In genomic region chr9:128190516-128191405, GRCh38 we compare ENCODE assay signal across 6 cellular contexts. TPM values are rescaled to one million over a fixed set of nuclear protein-coding genes. Genes with fewer than 3 reads are reported as not detected.
DNase-seq lines count a peak whose midpoint lies in the region; ATAC-seq, FAIRE-seq and TF ChIP-seq lines count a peak whose summit lies in the region.

No MANE protein-coding gene starts in this region.

- TF ChIP-seq CTCF in GM06990 (IDR thresholded peaks at IDR 0.05; ENCODE audit: insufficient read depth, low read length, poor library complexity, severe bottlenecking): no peak
- TF ChIP-seq CTCF in prostate gland (IDR thresholded peaks at IDR 0.05): no peak
- TF ChIP-seq CTCF in D721Med (IDR thresholded peaks at IDR 0.05; ENCODE audit: insufficient read depth, missing control alignments): no peak

- peak; percentile 39 for DNase-seq in GM06990 (ENCODE audit: extremely low read depth, insufficient read length)
- no peak for DNase-seq in prostate gland (ENCODE audit: low spot score)
- no peak for DNase-seq in D721Med (ENCODE audit: insufficient read length, low spot score)
- DNase-seq in effector CD4-positive, alpha-beta T cell: no peak

- H3K27me3 ChIP-seq in GM06990 (replicated peaks; ENCODE audit: control insufficient read depth, insufficient read depth, low read length): no peaks in the 10 kb centered on the region
- no peaks in the 10 kb centered on the region for H3K27me3 ChIP-seq in ectodermal cell (ENCODE audit: control insufficient read depth, insufficient read depth, low read length, poor library complexity, severe bottlenecking)
- no peaks in the 10 kb centered on the region for H3K27me3 ChIP-seq in prostate gland (replicated peaks; ENCODE audit: insufficient read depth)

- H3K4me1 ChIP-seq in ectodermal cell (ENCODE audit: control insufficient read depth, insufficient read depth, low read length): peaks cover 7% of the 10 kb centered on the region
- peaks cover 11% of the 10 kb centered on the region for H3K4me1 ChIP-seq in prostate gland (replicated peaks)

- peak; percentile 15 for ATAC-seq in HG03460 (IDR thresholded peaks at IDR 0.05; ENCODE audit: unreplicated experiment)

- H3K27ac ChIP-seq in ectodermal cell (ENCODE audit: insufficient read depth, low read depth, low read length, poor library complexity, severe bottlenecking) (no peak overlapping the region), prostate gland (peak overlapping the region; percentile 83 to 86)

- WGBS in ectodermal cell, 2 experiments: 25 to 26% methylated on average over 32 of the region's 32 CpGs
- WGBS in prostate gland: 18% methylated on average over 28 of the region's 32 CpGs

- H3K4me3 ChIP-seq in GM06990 (replicated peaks; ENCODE audit: low read depth, low read length) (peak overlapping the region; percentile 85), ectodermal cell (ENCODE audit: insufficient read depth, low read depth, low read length) (peak overlapping the region; percentile 91), prostate gland (peak overlapping the region; percentile 86 to 97)

- TF ChIP-seq POLR2A in prostate gland (IDR thresholded peaks at IDR 0.05): no peak

- intact Hi-C loops in prostate gland (cut with DNase I): loop anchor here (10.0 kb wide), 1 partner anchor 84 kb away; the partner anchor contains the start of genes GOLGA2 and SWI5

- H3K9me3 ChIP-seq in ectodermal cell (ENCODE audit: control insufficient read depth, low read length) (no peaks in the 10 kb centered on the region), prostate gland (no peaks in the 10 kb centered on the region)

- H3K36me3 ChIP-seq in GM06990 (ENCODE audit: control insufficient read depth, insufficient read depth, low read length) (peaks cover under 1% of the 10 kb centered on the region), ectodermal cell (ENCODE audit: control insufficient read depth, insufficient read depth, low read length) (peaks cover 17% of the 10 kb centered on the region), prostate gland (no peaks in the 10 kb centered on the region)

- FAIRE-seq in D721Med (lab: Jason Lieb, UNC): no peak

RNA-seq across cellular contexts. Expression of gene CIZ1, which starts 0.6 kb away (rescaled TPM):
- polyA plus RNA-seq in ectodermal cell (2013, experiment 1 of 4): 132 TPM
- polyA plus RNA-seq in ectodermal cell (2013, experiment 2 of 4): 119 TPM
- 92.4 TPM for polyA plus RNA-seq in ectodermal cell (2013, experiment 3 of 4)
- polyA plus RNA-seq in ectodermal cell (2013, experiment 4 of 4): 117 TPM
- total RNA-seq in prostate gland: 10 to 100 TPM; 55.2 to 94.0 TPM

RNA-seq across cellular contexts. Expression of gene DNM1, which starts 12.4 kb away (rescaled TPM):
- 135 TPM for polyA plus RNA-seq in ectodermal cell (2013, experiment 1 of 4)
- 159 TPM for polyA plus RNA-seq in ectodermal cell (2013, experiment 2 of 4)
- polyA plus RNA-seq in ectodermal cell (2013, experiment 3 of 4): 82.2 TPM
- polyA plus RNA-seq in ectodermal cell (2013, experiment 4 of 4): 99.2 TPM
- total RNA-seq in prostate gland: 1 to 10 TPM; 2.0 to 7.7 TPM

RNA-seq across cellular contexts. Expression of gene BBLN, which starts 30.7 kb away (rescaled TPM):
- 93.9 TPM for polyA plus RNA-seq in ectodermal cell (2013, experiment 1 of 4)
- polyA plus RNA-seq in ectodermal cell (2013, experiment 2 of 4): 86.0 TPM
- 114 TPM for polyA plus RNA-seq in ectodermal cell (2013, experiment 3 of 4)
- 123 TPM for polyA plus RNA-seq in ectodermal cell (2013, experiment 4 of 4)
- total RNA-seq in prostate gland: 100 to 1,000 TPM; 333 to 437 TPM

RNA-seq across cellular contexts. Expression of gene LCN2, which starts 41.5 kb away (rescaled TPM):
- polyA plus RNA-seq in ectodermal cell (2013, experiment 1 of 4): not detected
- not detected for polyA plus RNA-seq in ectodermal cell (2013, experiment 2 of 4)
- polyA plus RNA-seq in ectodermal cell (2013, experiment 3 of 4): not detected
- not detected for polyA plus RNA-seq in ectodermal cell (2013, experiment 4 of 4)
- total RNA-seq in prostate gland: 10 to 100 TPM; 30.5 to 43.7 TPM
